8 cellular contexts compared by ENCODE assay signal in the genomic region with DNA sequence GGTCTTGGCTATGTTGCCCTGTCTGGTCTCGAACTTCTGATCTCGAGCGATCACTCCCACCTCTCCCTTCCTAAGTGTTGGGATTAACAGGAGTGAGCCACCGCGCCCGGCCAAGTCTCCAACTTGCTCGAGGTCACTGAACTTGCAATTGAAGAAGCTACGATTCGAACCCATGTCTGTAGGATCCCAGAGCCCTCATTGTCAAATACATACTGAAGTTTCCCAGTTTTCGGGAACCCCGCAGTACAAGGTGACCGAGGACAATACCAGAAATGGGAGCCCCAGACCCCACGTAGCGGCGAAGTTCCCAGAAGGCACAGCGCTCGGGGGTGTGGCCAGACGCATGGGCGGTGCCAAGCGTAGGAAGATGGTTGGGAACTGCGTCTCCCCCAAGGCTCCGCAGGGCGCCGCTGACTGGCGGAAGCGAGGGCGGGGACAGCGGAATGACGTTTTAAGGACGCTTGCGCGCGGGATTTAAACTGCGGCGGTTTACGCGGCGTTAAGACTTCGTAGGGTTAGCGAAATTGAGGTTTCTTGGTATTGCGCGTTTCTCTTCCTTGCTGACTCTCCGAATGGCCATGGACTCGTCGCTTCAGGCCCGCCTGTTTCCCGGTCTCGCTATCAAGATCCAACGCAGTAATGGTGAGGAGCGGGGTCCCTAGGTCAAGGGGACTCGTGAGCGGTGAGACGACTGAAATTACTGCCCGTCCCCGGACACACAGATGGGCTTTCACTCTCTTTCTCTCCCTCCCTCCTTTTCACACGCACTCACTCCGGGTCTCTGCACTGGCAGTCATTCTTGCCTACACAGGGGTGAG. TPM values are rescaled to one million over a fixed set of nuclear protein-coding genes. Genes with fewer than 3 reads are reported as not detected.
A peak's percentile ranks its signal among the peaks of the same experiment; 100 is the strongest.
DNase-seq lines count a peak whose midpoint lies in the region; FAIRE-seq and TF ChIP-seq lines count a peak whose summit lies in the region.

KIF2C (plus strand) TSS at position 477 of the 818 bp plus-strand sequence; CDS start at position 573, 96 bp downstream.

- peak within 1 kb of the TSS; percentile 74 for H2BK120ac ChIP-seq in neuronal stem cell (ENCODE audit: low read depth, low read length)

- WGBS in neuronal stem cell (ENCODE audit: extremely low coverage in 2 of 2, insufficient read length in 2 of 2, insufficient replicate concordance in 1 of 2), 2 donors, result no CpG with 5 or more reads among the region's 57 CpGs

- peak within 1 kb of the TSS; percentile 78 for H3K27ac ChIP-seq in neuronal stem cell (replicated peaks; ENCODE audit: low read length)
- H3K27ac ChIP-seq in substantia nigra (ENCODE audit: low read depth, low read length, poor library complexity, severe bottlenecking), result peak within 1 kb of the TSS; percentile 79

- H3K14ac ChIP-seq in neuronal stem cell (ENCODE audit: low read length), result peak within 1 kb of the TSS; percentile 58

- peak within 1 kb of the TSS; percentile 9 for H4K8ac ChIP-seq in neuronal stem cell (ENCODE audit: low read depth, low read length)

- H3K36me3 ChIP-seq in neuronal stem cell (replicated peaks in 1 of 2; ENCODE audit: control insufficient read depth in 2 of 2, insufficient read depth in 2 of 2, low read length in 2 of 2), result peaks cover 13 to 35% of the 10 kb centered on the region in 2 donors

- POLR2A ChIA-PET in HEK293T (lab: Yijun Ruan, JAX), result interaction anchor here (1.0 to 2.1 kb wide), 3 partner anchors 8 to 35 kb away, joined by 7 to 8 read pairs (median 7); partner anchors contain the start of genes RNU5D-1 and RPS8

- peak; percentile 42 for FAIRE-seq in frontal cortex (lab: Jason Lieb, UNC)

- H3K4ac ChIP-seq in neuronal stem cell (ENCODE audit: low read length), result peak within 1 kb of the TSS; percentile 90

- H2BK5ac ChIP-seq in neuronal stem cell (ENCODE audit: low read length), result peak within 1 kb of the TSS; percentile 71

- H3K23ac ChIP-seq in neuronal stem cell (ENCODE audit: low read depth, low read length, poor library complexity), result peak within 1 kb of the TSS; percentile 94

- no peak within 1 kb of the TSS for H2BK12ac ChIP-seq in neuronal stem cell (ENCODE audit: low read length)

- H2BK15ac ChIP-seq in neuronal stem cell (ENCODE audit: low read length), result peak within 1 kb of the TSS; percentile 93

- H3K4me1 ChIP-seq in neuronal stem cell (ENCODE audit: control insufficient read depth in 2 of 2, insufficient read depth in 1 of 2, low read depth in 1 of 2, low read length in 2 of 2), result peaks cover 6 to 8% of the 10 kb centered on the region in 2 donors

- peaks cover 8% of the 10 kb centered on the region for H3K79me1 ChIP-seq in neuronal stem cell (ENCODE audit: low read depth, low read length)

- peak within 1 kb of the TSS; percentile 94 for H3K18ac ChIP-seq in neuronal stem cell (ENCODE audit: low read length)

- H4K91ac ChIP-seq in neuronal stem cell (ENCODE audit: low read depth, low read length, poor library complexity), result peak within 1 kb of the TSS; percentile 22

- peak within 1 kb of the TSS; percentile 88 for H2AFZ ChIP-seq in neuronal stem cell (ENCODE audit: low read length)

- H2AK5ac ChIP-seq in neuronal stem cell (ENCODE audit: low read depth, low read length), result no peak within 1 kb of the TSS

- in situ Hi-C loops in SK-MEL-5 (cut with HindIII; ENCODE audit: low pct_unique_long_range_greater_than_20kb, low sequenced_read_pairs), result no loop called here

- peak within 1 kb of the TSS; percentile 81 to 89 for H3K4me3 ChIP-seq in neuronal stem cell (ENCODE audit: low read length in 2 of 2)

- H3K9me3 ChIP-seq in neuronal stem cell (replicated peaks in 1 of 2; ENCODE audit: control insufficient read depth in 2 of 2, insufficient read depth in 1 of 2, low read depth in 1 of 2, low read length in 2 of 2), result peaks cover 0 to 3% of the 10 kb centered on the region in 2 donors

- H3K9ac ChIP-seq in neuronal stem cell (ENCODE audit: low read depth, low read length, poor library complexity), result peak within 1 kb of the TSS; percentile 91

- CTCF ChIA-PET in HEK293T (lab: Yijun Ruan, JAX), result interaction anchor here (0.6 to 1.4 kb wide), 2 partner anchors 8 to 43 kb away, joined by 4 to 6 read pairs; partner anchors contain the start of gene RNU5D-1

- DNase-seq in GF-D8 (lab: John Stamatoyannopoulos, UW) (peak; percentile 94), HEK293T (ENCODE audit: extremely low spot score) (peak; percentile 98), MV-4-11 (lab: John Stamatoyannopoulos, UW) (peak; percentile 98), SK-MEL-5 (ENCODE audit: low read depth, low spot score) (peak; percentile 96), frontal cortex (ENCODE audit: low spot score in 2 of 2) (peak; percentile 95 to 99), neuronal stem cell (ENCODE audit: low spot score) (peak; percentile 89), substantia nigra (lab: John Stamatoyannopoulos, UW) (peak; percentile 65 to 97 (median 93))
- DNase-seq in activated naive CD4-positive, alpha-beta T cell treated with Interleukin-2 at 50 U/mL for 16 hours, result peak; percentile 99

- H3K27me3 ChIP-seq in neuronal stem cell (ENCODE audit: control insufficient read depth in 3 of 3, insufficient read depth in 3 of 3, low read depth in 1 of 3, low read length in 3 of 3), result no peaks in the 10 kb centered on the region

- H3K4me2 ChIP-seq in neuronal stem cell (ENCODE audit: insufficient read depth, low read length, poor library complexity, severe bottlenecking), result peak within 1 kb of the TSS; percentile 78

TF ChIP-seq in HEK293T, 16 proteins besides CTCF, POLR2A, EP300 and RAD21:
- peak; percentile 71 for TF ChIP-seq L3MBTL2 (conservative IDR thresholded peaks at IDR 0.05)
- no peak for TF ChIP-seq LEF1 (IDR thresholded peaks at IDR 0.05; ENCODE audit: borderline replicate concordance)
- no peak for TF ChIP-seq SP1 (IDR thresholded peaks at IDR 0.05)
- TF ChIP-seq ELF4 (IDR thresholded peaks at IDR 0.05), result no peak
- no peak for TF ChIP-seq SUZ12 (IDR thresholded peaks at IDR 0.05)
- TF ChIP-seq FOXM1 (IDR thresholded peaks at IDR 0.05; ENCODE audit: borderline replicate concordance), result peak; percentile 96
- TF ChIP-seq, protein P1, sequence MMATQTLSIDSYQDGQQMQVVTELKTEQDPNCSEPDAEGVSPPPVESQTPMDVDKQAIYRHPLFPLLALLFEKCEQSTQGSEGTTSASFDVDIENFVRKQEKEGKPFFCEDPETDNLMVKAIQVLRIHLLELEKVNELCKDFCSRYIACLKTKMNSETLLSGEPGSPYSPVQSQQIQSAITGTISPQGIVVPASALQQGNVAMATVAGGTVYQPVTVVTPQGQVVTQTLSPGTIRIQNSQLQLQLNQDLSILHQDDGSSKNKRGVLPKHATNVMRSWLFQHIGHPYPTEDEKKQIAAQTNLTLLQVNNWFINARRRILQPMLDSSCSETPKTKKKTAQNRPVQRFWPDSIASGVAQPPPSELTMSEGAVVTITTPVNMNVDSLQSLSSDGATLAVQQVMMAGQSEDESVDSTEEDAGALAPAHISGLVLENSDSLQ (IDR thresholded peaks at IDR 0.05), result peak; percentile 79

RNA-seq across cellular contexts. Expression of gene KIF2C, which starts in this region (rescaled TPM):
- 28.0 and 30.5 TPM in 2 replicates for total RNA-seq in SK-MEL-5 (2014; rRNA removed; shearing (Covaris generic))
- polyA plus RNA-seq in SK-MEL-5 (2015; cell fraction: cytosol; rRNA removed), result 30.5 and 35.4 TPM in 2 replicates
- polyA plus RNA-seq in SK-MEL-5 (2015; cell fraction: nucleus; rRNA removed), result 43.0 and 49.9 TPM in 2 replicates
- 2.9 TPM for total RNA-seq in frontal cortex
- polyA plus RNA-seq in neuronal stem cell (2013, experiment 1 of 2), result 90.4 TPM
- 92.2 TPM for polyA plus RNA-seq in neuronal stem cell (2013, experiment 2 of 2)

Comparison
In these comparisons a context has a peak if more than half of its experiments do, and no peak if none do; other contexts are left out.
1. Peak in every context shown above with its lines: DNase-seq, H3K4me3 ChIP-seq and H3K27ac ChIP-seq.